21 cellular contexts compared by ENCODE assay signal in the genomic region with DNA sequence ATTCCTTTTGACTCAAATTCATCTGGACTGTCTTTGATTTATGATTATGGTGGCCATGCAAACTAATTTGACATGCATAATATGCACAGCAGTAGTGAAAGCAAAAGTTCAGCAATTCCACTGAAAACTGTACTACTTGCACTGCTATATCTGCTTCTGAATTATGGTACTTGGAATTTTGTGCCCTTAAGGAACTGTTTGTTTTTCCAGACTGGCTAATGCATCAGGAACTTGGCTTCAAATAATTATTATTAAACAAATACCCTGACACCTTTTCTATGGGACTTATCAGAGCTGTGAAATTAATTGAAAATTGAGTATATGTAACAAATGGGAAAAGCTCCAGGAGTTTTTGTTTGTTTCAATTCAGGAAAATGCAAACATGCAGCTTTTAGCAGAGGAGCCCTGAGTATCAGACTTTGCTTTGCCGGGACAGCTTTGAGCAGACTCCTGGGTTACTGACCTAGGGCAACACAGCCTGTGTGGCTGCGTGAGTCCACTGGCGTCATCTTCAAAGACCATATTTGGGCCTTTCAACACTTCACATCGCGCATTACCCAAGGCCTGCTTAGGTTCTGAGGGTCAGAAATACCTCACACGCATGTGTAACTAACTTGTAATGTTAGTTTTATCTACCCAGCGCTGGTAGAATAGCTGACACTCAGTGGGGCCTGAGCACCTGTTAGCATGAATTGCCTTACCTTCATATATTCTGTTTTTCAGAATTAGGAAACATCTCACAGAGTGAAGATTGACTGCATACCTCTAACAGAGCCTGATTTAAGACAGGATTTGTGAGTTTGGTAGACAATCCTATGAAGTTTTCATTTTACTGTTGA. TPM values are rescaled to one million over a fixed set of nuclear protein-coding genes. Genes with fewer than 3 reads are reported as not detected.
"Had no signal": no experiment of that assay in that cellular context is flagged by ENCODE, and none has a peak within 500 bp of the region (broad histone marks: within the 10 kb centered on the region; RNA-seq: fewer than 3 reads in every experiment).

No MANE protein-coding gene starts in this region.

- FAIRE-seq: keratinocyte had no signal

- H3K27me3 ChIP-seq: gastroesophageal sphincter, suprapubic skin had no signal

- H3K36me3 ChIP-seq: gastroesophageal sphincter, suprapubic skin had no signal

- H3K27ac ChIP-seq: gastroesophageal sphincter, skin epidermis, suprapubic skin had no signal

- DNase-seq: activated CD4-positive, alpha-beta T cell treated with anti-CD3 and anti-CD28 coated beads, Interleukin-2, amount 50 U/mL, for 1 hour; activated CD8-positive, alpha-beta memory T cell treated with anti-CD3 and anti-CD28 coated beads for 24 hours; activated naive CD8-positive, alpha-beta T cell treated with anti-CD3 and anti-CD28 coated beads for 36 hours; anterior cingulate cortex; endodermal cell; naive B cell; retina; stimulated activated CD4-positive, alpha-beta T cell treated with anti-CD3 and anti-CD28 coated beads, Interleukin-4, amount 100 ng/mL, for 24 hours; stimulated activated CD8-positive, alpha-beta memory T cell treated with anti-CD3 and anti-CD28 coated beads, Interleukin-4, amount 100 ng/mL, for 48 hours; stimulated activated naive CD4-positive, alpha-beta T cell treated with Interleukin-2 at 50 U/mL for 16 hours had no signal

- H3K4me1 ChIP-seq: gastroesophageal sphincter, suprapubic skin had no signal

- H3K4me3 ChIP-seq: gastroesophageal sphincter, skin epidermis, suprapubic skin had no signal

- ATAC-seq: activated CD4-positive, CD25-positive, alpha-beta regulatory T cell treated with anti-CD3 and anti-CD28 coated beads, Interleukin-2, amount 50 U/mL, for 24 hours; gastroesophageal sphincter had no signal

RNA-seq across cellular contexts. Expression of a gene that starts 35.4 kb away (rescaled TPM):
- total RNA-seq: activated naive CD8-positive, alpha-beta T cell treated with anti-CD3 and anti-CD28 coated beads for 36 hours; activated T-helper 1 cell treated with anti-CD3 and anti-CD28 coated beads, Interleukin-12 subunit alpha, Interleukin-12 subunit beta, Interleukin-2, Interleukin-4 antibody, amounts not matched to agents 30 ng/mL and 10 ng/mL and 1 ng/mL, durations not matched to agents 14 hours and 24 hours and 36 hours; dermis microvascular lymphatic vessel endothelial cell; epithelial cell of proximal tubule; lung microvascular endothelial cell; SK-MEL-5 had no signal
- polyA plus RNA-seq: keratinocyte had no signal

RNA-seq across cellular contexts. Expression of a gene that starts 55.4 kb away (rescaled TPM):
- total RNA-seq: activated naive CD8-positive, alpha-beta T cell treated with anti-CD3 and anti-CD28 coated beads for 36 hours; activated T-helper 1 cell treated with anti-CD3 and anti-CD28 coated beads, Interleukin-12 subunit alpha, Interleukin-12 subunit beta, Interleukin-2, Interleukin-4 antibody, amounts not matched to agents 30 ng/mL and 10 ng/mL and 1 ng/mL, durations not matched to agents 14 hours and 24 hours and 36 hours; chondrocyte; dermis microvascular lymphatic vessel endothelial cell; epithelial cell of proximal tubule; lung microvascular endothelial cell; SK-MEL-5; suprapubic skin had no signal
- polyA plus RNA-seq: keratinocyte had no signal
